ENCODE assay signal across 25 cellular contexts in the genomic region with DNA sequence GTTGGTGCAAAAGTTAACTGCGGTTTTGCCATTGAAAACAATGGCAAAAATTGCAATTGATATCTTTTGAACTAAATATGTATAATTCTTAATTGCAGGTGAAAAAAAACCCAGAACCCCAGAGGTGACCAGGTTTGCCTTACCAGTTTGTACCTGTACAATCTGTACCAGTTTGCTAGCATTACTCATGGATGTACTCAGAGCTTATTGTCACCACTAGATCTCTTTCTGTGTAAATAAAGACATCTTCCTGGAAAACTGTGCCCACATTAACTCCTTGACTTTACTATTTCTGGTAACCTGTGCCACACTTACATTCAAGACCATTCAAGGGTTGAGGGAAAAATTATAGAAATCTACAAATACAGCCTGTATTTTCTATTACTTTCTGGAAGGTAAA.
DNase-seq lines count a peak whose midpoint lies in the region; ATAC-seq, FAIRE-seq and TF ChIP-seq lines count a peak whose summit lies in the region.
"Had no signal": no experiment of that assay in that cellular context is flagged by ENCODE, and none has a peak within 500 bp of the region (broad histone marks: within the 10 kb centered on the region; RNA-seq: fewer than 3 reads in every experiment).

No MANE protein-coding gene starts in this region.

- H3K4me1 Mint-ChIP-seq in activated CD4-positive, alpha-beta T cell treated with anti-CD3 and anti-CD28 coated beads, Interleukin-2, amount 10 ng/mL, durations not matched to agents 7 days and 5 days: peaks cover 56% of the 10 kb centered on the region
- peaks cover 31% of the 10 kb centered on the region for H3K4me1 Mint-ChIP-seq in activated CD4-positive, alpha-beta T cell treated with anti-CD3 and anti-CD28 coated beads for 36 hours
- H3K4me1 Mint-ChIP-seq: mesothelial cell of epicardium had no signal

- no peak for TF ChIP-seq RAD21 in GM12878 (IDR thresholded peaks at IDR 0.05; ENCODE audit: insufficient read depth, low read depth, low read length)

- H3K27ac Mint-ChIP-seq in activated CD4-positive, alpha-beta T cell treated with anti-CD3 and anti-CD28 coated beads, Interleukin-2, amount 10 ng/mL, durations not matched to agents 7 days and 5 days: peak overlapping the region; percentile 89
- H3K27ac Mint-ChIP-seq in activated CD4-positive, alpha-beta T cell treated with anti-CD3 and anti-CD28 coated beads for 36 hours: no peak overlapping the region
- H3K27ac Mint-ChIP-seq: mesothelial cell of epicardium, nephron had no signal

- H3K27me3 ChIP-seq in GM12878 (replicated peaks in 1 of 2; ENCODE audit: control insufficient read depth in 2 of 2, insufficient read depth in 2 of 2, low read length in 1 of 2) (no peaks in the 10 kb centered on the region), left lung (no peaks in the 10 kb centered on the region)
- H3K27me3 ChIP-seq: BE2C, body of pancreas, Peyer's patch, right lobe of liver had no signal

- no peak overlapping the region for H2AFZ ChIP-seq in GM12878 (ENCODE audit: control insufficient read depth, low read depth, low read length)
- H2AFZ ChIP-seq: parathyroid adenoma had no signal

- no peak overlapping the region for H3K9ac ChIP-seq in GM12878 (ENCODE audit: control insufficient read depth, insufficient read depth, low read length)
- H3K9ac ChIP-seq: parathyroid adenoma had no signal

- WGBS in GM12878 (ENCODE audit: insufficient coverage, insufficient replicate concordance, low lambda C conversion rate, missing lambda C conversion rate): 79% methylated on average over 1 of the region's 1 CpG

- FAIRE-seq in GM12878 (lab: Jason Lieb, UNC): no peak

- intact Hi-C loops in activated CD4-positive, alpha-beta T cell treated with anti-CD3 and anti-CD28 coated beads for 36 hours (cut with DNase I, micrococcal nuclease): loop anchor here in 1 of 2 experiments (5.0 kb wide), 1 partner anchor 139 kb away; a partner anchor contains a TSS
- intact Hi-C loops in GM12878 (cut with micrococcal nuclease; ENCODE audit: unreplicated experiment): loop anchor here (5.0 kb wide), 2 partner anchors 49 to 229 kb away; no protein-coding TSS in a partner anchor
- intact Hi-C loops in left lung (cut with DNase I): no loop called here

- BruUV-seq in GM12878 (replicated peaks; lab: Mats Ljungman, UMichigan): no TSS peak

- no peak for DNase-seq in activated CD4-positive, alpha-beta T cell treated with anti-CD3 and anti-CD28 coated beads, Interleukin-2, amount 10 ng/mL, durations not matched to agents 7 days and 5 days
- DNase-seq in activated CD4-positive, alpha-beta T cell treated with anti-CD3 and anti-CD28 coated beads for 36 hours: no peak
- DNase-seq in LNCaP clone FGC (ENCODE audit: low read depth) (peak; percentile 37), GM12878 (ENCODE audit: low read depth, low spot score) (no peak), left lung (no peak), NCI-H187 treated with DMSO at 0.1 percent for 48 hours (lab: John Stamatoyannopoulos, UW) (no peak)
- DNase-seq in activated CD4-positive, CD25-positive, alpha-beta regulatory T cell (lab: John Stamatoyannopoulos, UW): no peak
- DNase-seq: BE2C; body of pancreas; Caco-2; cortex of kidney; GOT3; left ventricle myocardium inferior; NCI-H1105 treated with DMSO at 0.1 percent for 48 hours; NCI-H2107; NCI-H510A; NK-92 treated with Interleukin-12 subunit alpha and Interleukin-12 subunit beta, amount 100 ng/mL, for 24 hours; Peyer's patch; right lobe of liver; stimulated activated CD8-positive, alpha-beta memory T cell treated with anti-CD3 and anti-CD28 coated beads, Interleukin-4, amount 100 ng/mL, for 48 hours; WERI-Rb-1 had no signal

- H3K27ac ChIP-seq in GM12878 (ENCODE audit: control insufficient read depth, insufficient read depth) (peak overlapping the region; percentile 41; the same call in 1 of the 2 replicates), left lung (no peak overlapping the region)
- H3K27ac ChIP-seq: body of pancreas, left ventricle myocardium inferior, parathyroid adenoma, WERI-Rb-1 had no signal

- TF ChIP-seq CTCF in LNCaP clone FGC (IDR thresholded peaks at IDR 0.05; ENCODE audit: control insufficient read depth, extremely low read depth, insufficient read depth) (no peak), GM12878 (IDR thresholded peaks at IDR 0.05 in 2 of 3, conservative IDR thresholded peaks at IDR 0.05 in 1 of 3; ENCODE audit: control insufficient read depth in 2 of 3, extremely low read depth in 1 of 3, insufficient read depth in 1 of 3, low read depth in 3 of 3, low read length in 3 of 3) (no peak), left lung (IDR thresholded peaks at IDR 0.05) (no peak)

- H3K36me3 ChIP-seq in GM12878 (ENCODE audit: control insufficient read depth in 2 of 2, insufficient read depth in 2 of 2, low read length in 1 of 2): no peaks in the 10 kb centered on the region
- H3K36me3 ChIP-seq in left lung: no peaks in the 10 kb centered on the region
- H3K36me3 ChIP-seq: BE2C, left ventricle myocardium inferior, Peyer's patch, right lobe of liver had no signal

- H3K79me2 ChIP-seq in GM12878 (ENCODE audit: control insufficient read depth, insufficient read depth, low read length): no peaks in the 10 kb centered on the region
- H3K79me2 ChIP-seq: parathyroid adenoma had no signal

- ATAC-seq in activated CD4-positive, alpha-beta T cell treated with anti-CD3 and anti-CD28 coated beads for 36 hours: no peak
- ATAC-seq in GM12878 (no peak), left lung (peak; percentile 67), HG03469 (IDR thresholded peaks at IDR 0.05; ENCODE audit: unreplicated experiment) (no peak)
- ATAC-seq: body of pancreas, right lobe of liver had no signal

- H3K27me3 Mint-ChIP-seq in activated CD4-positive, alpha-beta T cell treated with anti-CD3 and anti-CD28 coated beads, Interleukin-2, amount 10 ng/mL, durations not matched to agents 7 days and 5 days: no peaks in the 10 kb centered on the region
- no peaks in the 10 kb centered on the region for H3K27me3 Mint-ChIP-seq in activated CD4-positive, alpha-beta T cell treated with anti-CD3 and anti-CD28 coated beads for 36 hours

- TF ChIP-seq POLR2A in GM12878 (IDR thresholded peaks at IDR 0.05; ENCODE audit: low read depth, low read length): no peak

- H3K4me2 ChIP-seq in GM12878 (ENCODE audit: control insufficient read depth, insufficient read depth): peak overlapping the region; percentile 61; the same call in 1 of the 2 replicates

- SMC1A ChIA-PET in GM12878 (lab: Charles Lee; ENCODE audit: uncharacterized antibody, unreplicated experiment): interaction anchor here (0.9 to 2.9 kb wide), 10 partner anchors 9 to 140 kb away, joined by 3 to 25 read pairs (median 4); a partner anchor contains a TSS

- POLR2A ChIA-PET in activated CD4-positive, alpha-beta T cell treated with anti-CD3 and anti-CD28 coated beads, Interleukin-2, amount 10 ng/mL, durations not matched to agents 7 days and 5 days (lab: Charles Lee): no interaction called here
- POLR2A ChIA-PET in activated CD4-positive, alpha-beta T cell treated with anti-CD3 and anti-CD28 coated beads for 36 hours (lab: Charles Lee): no interaction called here
- POLR2A ChIA-PET in GM12878 (lab: Charles Lee): interaction anchor here (0.7 to 1.2 kb wide), 4 partner anchors 10 to 138 kb away, joined by 3 to 5 read pairs (median 4); no protein-coding TSS in a partner anchor

- H3K9me3 Mint-ChIP-seq in activated CD4-positive, alpha-beta T cell treated with anti-CD3 and anti-CD28 coated beads, Interleukin-2, amount 10 ng/mL, durations not matched to agents 7 days and 5 days: no peaks in the 10 kb centered on the region
- no peaks in the 10 kb centered on the region for H3K9me3 Mint-ChIP-seq in activated CD4-positive, alpha-beta T cell treated with anti-CD3 and anti-CD28 coated beads for 36 hours (ENCODE audit: low read depth)
- H3K9me3 Mint-ChIP-seq: mesothelial cell of epicardium, nephron had no signal

- in situ Hi-C loops in GM12878 (cut with MboI): no loop called here

- peaks cover 29% of the 10 kb centered on the region for H3K4me1 ChIP-seq in GM12878 (ENCODE audit: control insufficient read depth, insufficient read depth, low read length)
- H3K4me1 ChIP-seq in left lung: peaks cover 0 to 5% of the 10 kb centered on the region in 2 donors
- H3K4me1 ChIP-seq: BE2C, body of pancreas, Caco-2, left ventricle myocardium inferior, parathyroid adenoma had no signal

- TF ChIP-seq EP300 in GM12878 (IDR thresholded peaks at IDR 0.05; ENCODE audit: borderline replicate concordance in 1 of 2, control insufficient read depth in 1 of 2, low read depth in 2 of 2, low read length in 2 of 2): no peak

- H3K9me3 ChIP-seq in GM12878 (replicated peaks; ENCODE audit: control insufficient read depth, insufficient read depth, low read length): no peaks in the 10 kb centered on the region
- no peaks in the 10 kb centered on the region for H3K9me3 ChIP-seq in left lung
- H3K9me3 ChIP-seq: BE2C, body of pancreas, Caco-2, left ventricle myocardium inferior, Peyer's patch, right lobe of liver had no signal

- RAD21 ChIA-PET in GM12878 (lab: Charles Lee; ENCODE audit: unreplicated experiment): interaction anchor here (0.8 to 1.7 kb wide), 7 partner anchors 9 to 138 kb away, joined by 3 to 9 read pairs (median 4); no protein-coding TSS in a partner anchor

- H3K4me3 ChIP-seq in LNCaP clone FGC (ENCODE audit: low read depth, low read length) (no peak overlapping the region), GM12878 (peak overlapping the region; percentile 17; the same call in 1 of the 2 replicates), left lung (no peak overlapping the region)
- H3K4me3 ChIP-seq: body of pancreas, left ventricle myocardium inferior, right lobe of liver had no signal

- peaks cover 7% of the 10 kb centered on the region for H3K36me3 Mint-ChIP-seq in activated CD4-positive, alpha-beta T cell treated with anti-CD3 and anti-CD28 coated beads, Interleukin-2, amount 10 ng/mL, durations not matched to agents 7 days and 5 days (ENCODE audit: low read depth)
- H3K36me3 Mint-ChIP-seq in activated CD4-positive, alpha-beta T cell treated with anti-CD3 and anti-CD28 coated beads for 36 hours (ENCODE audit: low read depth): no peaks in the 10 kb centered on the region

- H3K4me3 Mint-ChIP-seq in activated CD4-positive, alpha-beta T cell treated with anti-CD3 and anti-CD28 coated beads, Interleukin-2, amount 10 ng/mL, durations not matched to agents 7 days and 5 days: peak overlapping the region; percentile 60
- H3K4me3 Mint-ChIP-seq in activated CD4-positive, alpha-beta T cell treated with anti-CD3 and anti-CD28 coated beads for 36 hours: no peak overlapping the region
- H3K4me3 Mint-ChIP-seq: mesothelial cell of epicardium, nephron had no signal

- CTCF ChIA-PET in activated CD4-positive, alpha-beta T cell treated with anti-CD3 and anti-CD28 coated beads, Interleukin-2, amount 10 ng/mL, durations not matched to agents 7 days and 5 days (lab: Charles Lee): interaction anchor here (0.6 to 2.2 kb wide), 3 partner anchors 9 to 141 kb away, joined by 4 to 6 read pairs (median 5); no protein-coding TSS in a partner anchor
- CTCF ChIA-PET in activated CD4-positive, alpha-beta T cell treated with anti-CD3 and anti-CD28 coated beads for 36 hours (lab: Charles Lee): interaction anchor here (0.7 to 1.7 kb wide), 6 partner anchors 9 to 29 kb away, joined by 3 to 4 read pairs (median 3); no protein-coding TSS in a partner anchor
- CTCF ChIA-PET in GM12878 (lab: Yijun Ruan, JAX): interaction anchor here (0.6 to 3.3 kb wide), 4 partner anchors 8 to 452 kb away, joined by 3 to 19 read pairs (median 6); no protein-coding TSS in a partner anchor

- no peaks in the 10 kb centered on the region for H4K20me1 ChIP-seq in GM12878 (ENCODE audit: control insufficient read depth, insufficient read depth)
